ENCODE assay signal across 13 cellular contexts in the genomic region with DNA sequence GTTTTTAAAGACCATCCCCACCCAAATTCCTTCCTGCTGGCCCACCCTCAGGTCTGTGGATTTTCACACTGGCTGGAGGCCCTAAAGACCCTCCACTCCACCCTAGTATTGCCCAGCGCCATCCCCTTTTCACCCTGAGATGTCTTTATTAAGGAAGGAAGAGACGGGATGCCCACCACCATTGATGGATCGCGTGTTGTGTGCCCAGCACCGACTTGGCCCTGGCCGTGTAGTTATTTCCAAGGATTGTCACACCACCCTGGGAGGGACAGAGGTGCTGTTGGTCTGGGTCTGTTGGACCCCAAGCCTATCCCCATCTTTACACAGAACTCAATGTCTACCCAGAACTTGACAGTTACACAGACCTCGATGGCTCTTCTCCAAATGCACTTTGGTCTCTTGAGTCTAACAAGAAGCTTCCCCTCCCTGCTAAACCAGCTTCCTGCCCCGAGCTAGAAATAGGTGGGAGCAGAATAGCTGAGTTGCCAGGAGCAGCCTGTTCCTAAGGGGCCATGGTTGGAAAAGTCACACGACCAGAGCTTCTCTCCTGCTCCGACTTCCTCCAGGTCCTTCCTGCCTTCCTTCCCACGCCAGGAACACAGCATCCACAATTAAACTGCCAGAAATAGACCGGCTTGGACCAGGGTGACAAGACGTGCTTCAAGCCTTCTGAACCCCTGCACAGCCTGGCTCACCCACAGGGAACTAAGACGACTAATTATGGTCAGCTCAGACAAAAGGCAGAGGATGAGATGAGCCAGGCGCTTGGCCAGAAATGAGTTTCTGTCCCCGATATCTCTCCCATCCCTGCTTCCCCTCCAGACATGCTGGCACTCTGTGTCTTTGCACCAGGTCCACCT.
"Had no signal": no experiment of that assay in that cellular context is flagged by ENCODE, and none has a peak within 500 bp of the region (broad histone marks: within the 10 kb centered on the region; RNA-seq: fewer than 3 reads in every experiment).

No MANE protein-coding gene starts in this region.

- ATAC-seq: activated T-helper 17 cell treated with anti-CD3 and anti-CD28 coated beads, Interleukin-2, amount 50 U/mL, for 72 hours; esophagus mucosa had no signal

- H3K4me1 ChIP-seq: transverse colon, vagina had no signal

- DNase-seq: activated B cell treated with CpG ODN at 0.5 μM for 24 hours; activated CD4-positive, alpha-beta T cell treated with anti-CD3 and anti-CD28 coated beads, Interleukin-2, amount 10 ng/mL, durations not matched to agents 7 days and 5 days; activated naive CD4-positive, alpha-beta T cell treated with anti-CD3 and anti-CD28 coated beads, Interleukin-2, amount 10 ng/mL, durations not matched to agents 7 days and 5 days; ovary; stimulated activated CD4-positive, alpha-beta T cell treated with anti-CD3 and anti-CD28 coated beads, Interleukin-15, amount 100 ng/mL, for 24 hours; stimulated activated CD4-positive, alpha-beta T cell treated with anti-CD3 and anti-CD28 coated beads, Interleukin-4, amount 100 ng/mL, for 1 hour; stimulated activated naive B cell treated with anti-CD40 and anti-IgM and Interleukin-4, amounts not matched to agents 10 μg/mL and 1 μg/mL and 100 μg/mL, for 72 hours; SW 1271; transverse colon had no signal

- H3K9me3 ChIP-seq: ovary, transverse colon, vagina had no signal

- H3K4me3 Mint-ChIP-seq: activated B cell treated with CpG ODN at 0.5 μM for 24 hours; activated CD4-positive, alpha-beta T cell treated with anti-CD3 and anti-CD28 coated beads, Interleukin-2, amount 10 ng/mL, durations not matched to agents 7 days and 5 days; activated naive CD4-positive, alpha-beta T cell treated with anti-CD3 and anti-CD28 coated beads, Interleukin-2, amount 10 ng/mL, durations not matched to agents 7 days and 5 days; activated T-helper 17 cell treated with anti-CD3 and anti-CD28 coated beads, Interleukin-2, amount 50 U/mL, for 72 hours; neural crest cell; stimulated activated naive B cell treated with anti-CD40 and anti-IgM and Interleukin-4, amounts not matched to agents 10 μg/mL and 1 μg/mL and 100 μg/mL, for 72 hours had no signal

- H3K27me3 ChIP-seq: ovary, transverse colon, vagina had no signal

- H3K36me3 ChIP-seq: ovary, transverse colon, vagina had no signal

- H3K4me3 ChIP-seq: ovary, transverse colon, vagina had no signal

- H3K27ac ChIP-seq: ovary, transverse colon, vagina had no signal

- H3K27ac Mint-ChIP-seq: activated B cell treated with CpG ODN at 0.5 μM for 24 hours; activated CD4-positive, alpha-beta T cell treated with anti-CD3 and anti-CD28 coated beads, Interleukin-2, amount 10 ng/mL, durations not matched to agents 7 days and 5 days; activated naive CD4-positive, alpha-beta T cell treated with anti-CD3 and anti-CD28 coated beads, Interleukin-2, amount 10 ng/mL, durations not matched to agents 7 days and 5 days; activated T-helper 17 cell treated with anti-CD3 and anti-CD28 coated beads, Interleukin-2, amount 50 U/mL, for 72 hours; stimulated activated naive B cell treated with anti-CD40 and anti-IgM and Interleukin-4, amounts not matched to agents 10 μg/mL and 1 μg/mL and 100 μg/mL, for 72 hours had no signal

- H3K4me1 Mint-ChIP-seq: activated CD4-positive, alpha-beta T cell treated with anti-CD3 and anti-CD28 coated beads, Interleukin-2, amount 10 ng/mL, durations not matched to agents 7 days and 5 days; activated naive CD4-positive, alpha-beta T cell treated with anti-CD3 and anti-CD28 coated beads, Interleukin-2, amount 10 ng/mL, durations not matched to agents 7 days and 5 days; neural crest cell had no signal

- H3K27me3 Mint-ChIP-seq: activated B cell treated with CpG ODN at 0.5 μM for 24 hours; activated CD4-positive, alpha-beta T cell treated with anti-CD3 and anti-CD28 coated beads, Interleukin-2, amount 10 ng/mL, durations not matched to agents 7 days and 5 days; activated naive CD4-positive, alpha-beta T cell treated with anti-CD3 and anti-CD28 coated beads, Interleukin-2, amount 10 ng/mL, durations not matched to agents 7 days and 5 days; activated T-helper 17 cell treated with anti-CD3 and anti-CD28 coated beads, Interleukin-2, amount 50 U/mL, for 72 hours had no signal

- H3K9me3 Mint-ChIP-seq: activated T-helper 17 cell treated with anti-CD3 and anti-CD28 coated beads, Interleukin-2, amount 50 U/mL, for 72 hours had no signal
